10 cellular contexts compared by ENCODE assay signal in genomic region chr1:23561076-23561812, GRCh38. TPM values are rescaled to one million over a fixed set of nuclear protein-coding genes. Genes with fewer than 3 reads are reported as not detected.
DNase-seq lines count a peak whose midpoint lies in the region; ATAC-seq and TF ChIP-seq lines count a peak whose summit lies in the region.
"Had no signal": no experiment of that assay in that cellular context is flagged by ENCODE, and none has a peak within 500 bp of the region (broad histone marks: within the 10 kb centered on the region; RNA-seq: fewer than 3 reads in every experiment).

No MANE protein-coding gene starts in this region.

- no peaks in the 10 kb centered on the region for H3K27me3 ChIP-seq in adipocyte (replicated peaks; ENCODE audit: control insufficient read depth, insufficient read depth, low read length)
- no peaks in the 10 kb centered on the region for H3K27me3 ChIP-seq in right lobe of liver
- H3K27me3 ChIP-seq in stomach: no peaks in the 10 kb centered on the region
- H3K27me3 ChIP-seq: foreskin keratinocyte had no signal

- DNase-seq in HFFc6 (no peak), adipocyte (ENCODE audit: low read depth) (peak; percentile 24), right lobe of liver (no peak), stomach (no peak), middle frontal gyrus (ENCODE audit: extremely low spot score, low spot score) (no peak), NCI-H2171 treated with DMSO at 0.1 percent for 48 hours (lab: John Stamatoyannopoulos, UW) (no peak)
- no peak for DNase-seq in stimulated activated CD4-positive, alpha-beta T cell treated with anti-CD3 and anti-CD28 coated beads, Interleukin-12 subunit alpha, Interleukin-12 subunit beta, amount 100 ng/mL, for 4 hours
- DNase-seq: activated T-cell treated with anti-CD3 and anti-CD28 coated beads, Interleukin-2, amount 50 U/mL, for 72 hours had no signal

- H3K27ac ChIP-seq in right lobe of liver (peak overlapping the region; percentile 73 to 82 (median 75)), stomach (peak overlapping the region; percentile 37 to 97 (median 97))

- H3K36me3 Mint-ChIP-seq in HFFc6 (ENCODE audit: low read depth): peaks cover 29% of the 10 kb centered on the region

- intact Hi-C loops in right lobe of liver (cut with DNase I): no loop called here
- intact Hi-C loops in stomach (cut with DNase I; ENCODE audit: low total_unique reads): no loop called here

- peak overlapping the region; percentile 98 for H3K27ac Mint-ChIP-seq in HFFc6

- H3K4me1 ChIP-seq in adipocyte (ENCODE audit: control insufficient read depth, insufficient read depth, low read length) (peaks cover 58% of the 10 kb centered on the region), right lobe of liver (peaks cover 0 to 18% (median under 1%) of the 10 kb centered on the region in 4 donors), stomach (peaks cover 43 to 82% (median 70%) of the 10 kb centered on the region in 4 donors)

- TF ChIP-seq POLR2A in right lobe of liver (IDR thresholded peaks at IDR 0.05): no peak
- TF ChIP-seq POLR2A in stomach (IDR thresholded peaks at IDR 0.05): no peak

- no peak for ATAC-seq in right lobe of liver
- ATAC-seq in GM21526 (IDR thresholded peaks at IDR 0.05; ENCODE audit: low FRiP score, unreplicated experiment): no peak
- ATAC-seq: activated T-cell treated with anti-CD3 and anti-CD28 coated beads, Interleukin-2, amount 50 U/mL, for 72 hours; foreskin keratinocyte had no signal

- H3K9me3 ChIP-seq in adipocyte (ENCODE audit: control insufficient read depth, low read length) (no peaks in the 10 kb centered on the region), right lobe of liver (no peaks in the 10 kb centered on the region), stomach (no peaks in the 10 kb centered on the region)

- H3K4me1 Mint-ChIP-seq in HFFc6 (ENCODE audit: low read depth): peaks cover 78% of the 10 kb centered on the region

- no peak for TF ChIP-seq CTCF in HFFc6 (IDR thresholded peaks at IDR 0.05)
- TF ChIP-seq CTCF in right lobe of liver (IDR thresholded peaks at IDR 0.05): no peak
- TF ChIP-seq CTCF in stomach (IDR thresholded peaks at IDR 0.05): no peak

- H3K4me3 Mint-ChIP-seq in HFFc6: peak overlapping the region; percentile 96

- no peak for TF ChIP-seq EP300 in stomach (IDR thresholded peaks at IDR 0.05)

- H3K9ac ChIP-seq in adipocyte (ENCODE audit: low read length): peak overlapping the region; percentile 87

- peak overlapping the region; percentile 91 for H3K4me3 ChIP-seq in adipocyte (ENCODE audit: low read length)
- no peak overlapping the region for H3K4me3 ChIP-seq in right lobe of liver
- H3K4me3 ChIP-seq in stomach: peak overlapping the region in 2 of 4 donors; percentile 2 to 4

- peaks cover 33% of the 10 kb centered on the region for H3K27me3 Mint-ChIP-seq in HFFc6 (ENCODE audit: insufficient read depth)

- 48% methylated on average over 6 of the region's 6 CpGs for WGBS in right lobe of liver (ENCODE audit: insufficient coverage, low coverage, low lambda C conversion rate, missing lambda C conversion rate)
- WGBS in stomach, 5 donors: 48 to 65% (median 62%) methylated on average over 6 of the region's 6 CpGs

- peaks cover 10% of the 10 kb centered on the region for H3K36me3 ChIP-seq in adipocyte (ENCODE audit: control insufficient read depth, insufficient read depth, low read length, severe bottlenecking)
- H3K36me3 ChIP-seq in right lobe of liver: no peaks in the 10 kb centered on the region
- H3K36me3 ChIP-seq in stomach: peaks cover 0 to 8% (median 2%) of the 10 kb centered on the region in 4 donors

- peaks cover 8% of the 10 kb centered on the region for H3K9me3 Mint-ChIP-seq in HFFc6
- H3K9me3 Mint-ChIP-seq: activated T-cell treated with anti-CD3 and anti-CD28 coated beads, Interleukin-2, amount 50 U/mL, for 72 hours had no signal

RNA-seq across cellular contexts. Expression of gene ID3, which starts 1.9 kb away (rescaled TPM):
- 100 to 1,000 TPM; 560 to 690 (median 604) TPM for total RNA-seq in HFFc6 (2021; fragmentation: NEBNext Ultra II Directional; extraction: Animal tissue kit (Norgen Biotek cat#: 25700))
- total RNA-seq in right lobe of liver (10 to 100 TPM; 12.7 to 44.6 (median 27.0) TPM), stomach (1,000 to 10,000 TPM in 1 of 5 donors, 100 to 1,000 TPM in 3, 10 to 100 TPM in 1; 90.6 to 1,101 (median 120) TPM)
- polyA plus RNA-seq in stomach: 100 to 1,000 TPM in 2 of 3 donors, 10 to 100 TPM in 1; 79.4 to 226 (median 139) TPM

RNA-seq across cellular contexts. Expression of gene E2F2, which starts 30.2 kb away (rescaled TPM):
- total RNA-seq in HFFc6 (2021; fragmentation: NEBNext Ultra II Directional; extraction: Animal tissue kit (Norgen Biotek cat#: 25700)): 1 to 10 TPM in 5 of 6 experiments, under 1 TPM in 1; 0.83 to 2.1 (median 1.9) TPM
- total RNA-seq in right lobe of liver: 1 to 10 TPM in 1 of 6 experiments, under 1 TPM in 5; 0.18 to 1.2 (median 0.70) TPM
- 10 to 100 TPM in 1 of 5 donors, 1 to 10 TPM in 3, under 1 TPM in 1; 0.58 to 27.8 (median 3.5) TPM for total RNA-seq in stomach
- polyA plus RNA-seq in stomach: 1 to 10 TPM in 1 of 3 donors, under 1 TPM in 2; 0.61 to 3.2 (median 0.87) TPM
